9 cellular contexts compared by ENCODE assay signal in genomic region chr13:48220592-48221300, GRCh38. TPM values are rescaled to one million over a fixed set of nuclear protein-coding genes. Genes with fewer than 3 reads are reported as not detected.
DNase-seq lines count a peak whose midpoint lies in the region; ATAC-seq and TF ChIP-seq lines count a peak whose summit lies in the region.
"Had no signal": no experiment of that assay in that cellular context is flagged by ENCODE, and none has a peak within 500 bp of the region (broad histone marks: within the 10 kb centered on the region; RNA-seq: fewer than 3 reads in every experiment).

No MANE protein-coding gene starts in this region.

- peak overlapping the region; percentile 51 to 72 for H3K4me3 Mint-ChIP-seq in effector memory CD8-positive, alpha-beta T cell

- H3K27ac ChIP-seq in DND-41 (ENCODE audit: low read length) (peak overlapping the region; percentile 75), MM.1S (ENCODE audit: low read length) (no peak overlapping the region), psoas muscle (peak overlapping the region; percentile 64)

- H3K9me2 ChIP-seq in MM.1S (replicated peaks; ENCODE audit: insufficient read depth, low read length): no peaks in the 10 kb centered on the region

- H3K27me3 ChIP-seq in DND-41 (ENCODE audit: insufficient read depth, low read length, poor library complexity) (no peaks in the 10 kb centered on the region), MM.1S (replicated peaks; ENCODE audit: insufficient read depth, low read length) (no peaks in the 10 kb centered on the region), psoas muscle (ENCODE audit: insufficient read depth in 3 of 3, low read length in 2 of 3) (no peaks in the 10 kb centered on the region)

- H2AFZ ChIP-seq in DND-41 (ENCODE audit: low read depth, low read length): peak overlapping the region; percentile 76
- H2AFZ ChIP-seq in MM.1S (ENCODE audit: low read length): 0 out of 2 replicates have a peak overlapping the region, but pooled peaks have one; percentile 45

- H3K27ac Mint-ChIP-seq in effector memory CD8-positive, alpha-beta T cell: peak overlapping the region; percentile 81 to 96

- TF ChIP-seq CTCF in DND-41 (IDR thresholded peaks at IDR 0.05; ENCODE audit: borderline replicate concordance, extremely low read depth, low read length, poor library complexity, severe bottlenecking) (no peak), MM.1S (IDR thresholded peaks at IDR 0.05; ENCODE audit: low read length) (no peak), psoas muscle (IDR thresholded peaks at IDR 0.05) (no peak)

- H3K79me2 ChIP-seq in DND-41 (ENCODE audit: insufficient read depth, low read length): no peaks in the 10 kb centered on the region
- H3K79me2 ChIP-seq in MM.1S (ENCODE audit: low read length): no peaks in the 10 kb centered on the region

- DNase-seq in DND-41 (peak; percentile 23), MM.1S (no peak), psoas muscle (no peak), T-helper 9 cell (no peak), SW 1271 (lab: John Stamatoyannopoulos, UW) (no peak), NCI-H1930 (lab: John Stamatoyannopoulos, UW) (no peak), A172 (ENCODE audit: low spot score) (no peak)
- DNase-seq in effector memory CD8-positive, alpha-beta T cell: peak in 1 of 3 experiments; percentile 15
- DNase-seq: NCI-H2029 treated with DMSO at 0.1 percent for 48 hours had no signal

- H3K9me3 Mint-ChIP-seq in effector memory CD8-positive, alpha-beta T cell: no peaks in the 10 kb centered on the region

- H3K4me2 ChIP-seq in DND-41 (ENCODE audit: insufficient read depth, low read length) (peak overlapping the region; percentile 59), MM.1S (ENCODE audit: low read depth, low read length) (peak overlapping the region; percentile 54; the same call in 1 of the 2 replicates)

- H3F3A ChIP-seq in MM.1S (ENCODE audit: insufficient read depth, low read length): no peaks in the 10 kb centered on the region

- H3K9ac ChIP-seq in DND-41 (ENCODE audit: low read depth, low read length) (peak overlapping the region; percentile 32), MM.1S (ENCODE audit: low read length) (no peak overlapping the region)

- H3K4me3 ChIP-seq in DND-41 (ENCODE audit: low read depth in 1 of 2, low read length in 2 of 2) (peak overlapping the region in 1 of 2 experiments; percentile 34; a peak in 2 of 4 replicates), MM.1S (ENCODE audit: low read length) (peak overlapping the region; percentile 17; the same call in 1 of the 2 replicates), psoas muscle (peak overlapping the region; percentile 52)

- H4K20me1 ChIP-seq in DND-41 (ENCODE audit: insufficient read depth, low read length): no peaks in the 10 kb centered on the region
- no peaks in the 10 kb centered on the region for H4K20me1 ChIP-seq in MM.1S (ENCODE audit: insufficient read depth, low read length)

- H3K4me1 ChIP-seq in DND-41 (ENCODE audit: insufficient read depth, low read length) (peaks cover 39% of the 10 kb centered on the region), MM.1S (ENCODE audit: low read length) (peaks cover 4% of the 10 kb centered on the region; the same call in 1 of the 2 replicates), psoas muscle (no peaks in the 10 kb centered on the region)

- H3K27me3 Mint-ChIP-seq in effector memory CD8-positive, alpha-beta T cell: no peaks in the 10 kb centered on the region

- ATAC-seq in DND-41 (ENCODE audit: insufficient read depth, low read depth) (peak; percentile 58), psoas muscle (no peak)
- peak; percentile 60 for ATAC-seq in effector memory CD8-positive, alpha-beta T cell (replicated peaks)

- peaks cover 5% of the 10 kb centered on the region for H3K36me3 Mint-ChIP-seq in effector memory CD8-positive, alpha-beta T cell (ENCODE audit: insufficient read depth)

- intact Hi-C loops in psoas muscle (cut with DNase I): loop anchor here in 1 of 2 donors (10.0 kb wide), 1 partner anchor 96 kb away; no protein-coding TSS in a partner anchor

- H3K4me1 Mint-ChIP-seq in effector memory CD8-positive, alpha-beta T cell (ENCODE audit: low read depth in 2 of 2): peaks cover 36 to 38% of the 10 kb centered on the region in 2 donors

- WGBS in psoas muscle, 3 donors: 67 to 71% (median 71%) methylated on average over 5 of the region's 5 CpGs

- H3K9me3 ChIP-seq in DND-41 (ENCODE audit: insufficient read depth, low read length, severe bottlenecking) (peaks cover 2% of the 10 kb centered on the region), MM.1S (replicated peaks; ENCODE audit: insufficient read depth, low read length) (no peaks in the 10 kb centered on the region), psoas muscle (no peaks in the 10 kb centered on the region)

- H3K36me3 ChIP-seq in DND-41 (ENCODE audit: insufficient read depth, low read length) (no peaks in the 10 kb centered on the region), MM.1S (replicated peaks; ENCODE audit: insufficient read depth, low read length) (no peaks in the 10 kb centered on the region), psoas muscle (ENCODE audit: insufficient read depth in 1 of 2, low read depth in 1 of 2) (no peaks in the 10 kb centered on the region)

RNA-seq across cellular contexts. Expression of gene ITM2B, which starts 12.3 kb away (rescaled TPM):
- 100 to 1,000 TPM; 122 to 219 (median 171) TPM for total RNA-seq in psoas muscle
- 100 to 1,000 TPM; 105 to 169 (median 117) TPM for polyA plus RNA-seq in psoas muscle
- 147 and 160 TPM in 2 replicates for total RNA-seq in A172 (2014; rRNA removed; shearing (Covaris generic))

Comparison
In these comparisons a context has a peak if more than half of its experiments do, and no peak if none do; other contexts are left out.
1. ATAC-seq: peak in DND-41 (single experiment) and effector memory CD8-positive, alpha-beta T cell (single experiment); none in psoas muscle (0 of 4).